ENCODE assay signal across 9 cellular contexts in the genomic region with DNA sequence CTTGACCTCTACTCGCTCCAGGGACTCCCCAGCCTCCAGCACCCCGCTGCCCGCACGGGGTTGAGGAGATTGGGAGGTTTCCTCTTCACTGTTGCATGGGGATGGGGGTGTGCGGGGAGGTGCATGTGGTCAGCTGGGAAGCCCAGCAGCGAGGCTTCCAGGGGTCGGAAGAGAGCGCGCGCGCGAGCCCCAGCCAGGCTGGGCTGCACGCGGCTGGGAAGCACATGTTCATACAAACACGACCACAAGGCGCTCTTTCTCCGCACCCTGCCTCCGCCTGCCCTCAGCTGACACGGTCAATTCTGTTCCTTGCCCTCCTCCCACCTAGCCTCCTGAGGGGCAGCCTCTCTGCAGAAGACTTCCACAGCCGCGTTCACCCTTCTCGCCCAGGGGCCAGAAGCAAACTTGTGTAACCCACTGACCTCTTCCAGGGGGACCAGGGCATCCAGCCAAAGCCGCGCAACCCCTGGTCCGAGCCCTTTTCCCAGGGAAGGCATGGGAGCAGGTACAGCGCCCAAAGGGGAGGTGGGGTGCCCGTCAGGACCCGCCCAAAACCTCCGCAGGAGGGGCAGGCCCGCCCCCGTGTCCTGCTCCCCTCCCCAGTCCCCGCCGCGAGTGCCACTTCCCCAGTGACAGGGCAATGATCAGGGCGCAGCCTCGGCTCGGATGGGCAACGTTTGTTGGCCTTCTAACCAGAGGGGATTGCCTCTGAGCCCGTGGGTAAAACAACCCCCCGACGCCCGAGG. TPM values are rescaled to one million over a fixed set of nuclear protein-coding genes. Genes with fewer than 3 reads are reported as not detected.
DNase-seq lines count a peak whose midpoint lies in the region; ATAC-seq and TF ChIP-seq lines count a peak whose summit lies in the region.
"Had no signal": no experiment of that assay in that cellular context is flagged by ENCODE, and none has a peak within 500 bp of the region (broad histone marks: within the 10 kb centered on the region; RNA-seq: fewer than 3 reads in every experiment).

No MANE protein-coding gene starts in this region.

- no peaks in the 10 kb centered on the region for H3F3A ChIP-seq in neural cell (ENCODE audit: insufficient read depth, low read length, poor library complexity, severe bottlenecking)

- H4K20me1 ChIP-seq in neural cell (ENCODE audit: insufficient read depth), result no peaks in the 10 kb centered on the region

- no peaks in the 10 kb centered on the region for H3K9me3 Mint-ChIP-seq in activated naive CD8-positive, alpha-beta T cell treated with anti-CD3 and anti-CD28 coated beads for 36 hours

- ATAC-seq in GM21619 (IDR thresholded peaks at IDR 0.05; ENCODE audit: unreplicated experiment) (no peak), HG03432 (IDR thresholded peaks at IDR 0.05; ENCODE audit: unreplicated experiment) (no peak)

- H3K9ac ChIP-seq in neural cell (ENCODE audit: low read length), result no peak overlapping the region

- TF ChIP-seq CTCF in AG09309 (IDR thresholded peaks at IDR 0.05; ENCODE audit: control insufficient read depth, insufficient read depth, low read depth, low read length, missing control alignments) (no peak), foreskin fibroblast (IDR thresholded peaks at IDR 0.05; ENCODE audit: low read depth, low read length) (no peak), neural cell (IDR thresholded peaks at IDR 0.05; ENCODE audit: poor library complexity, severe bottlenecking) (no peak)

- no peak for DNase-seq in AG09309 (ENCODE audit: low read depth)
- DNase-seq in NOMO-1 treated with dmso at 0.1 percent for 144 hours (lab: John Stamatoyannopoulos, UW; ENCODE audit: unreplicated experiment), result peak; percentile 23
- DNase-seq in foreskin fibroblast, result peak in 1 of 2 donors; percentile 68
- DNase-seq in stimulated activated CD4-positive, alpha-beta T cell treated with anti-CD3 and anti-CD28 coated beads, Interleukin-2, amount 100 ng/mL, for 24 hours, result no peak
- DNase-seq in activated naive CD8-positive, alpha-beta T cell treated with anti-CD3 and anti-CD28 coated beads for 36 hours, result no peak
- DNase-seq: DND-41 had no signal

- no peaks in the 10 kb centered on the region for H3K36me3 Mint-ChIP-seq in activated naive CD8-positive, alpha-beta T cell treated with anti-CD3 and anti-CD28 coated beads for 36 hours

- no peaks in the 10 kb centered on the region for H3K9me3 ChIP-seq in neural cell (ENCODE audit: low read length)

- H2AFZ ChIP-seq in neural cell (ENCODE audit: low read depth, low read length), result no peak overlapping the region

- H3K79me2 ChIP-seq in neural cell (replicated peaks; ENCODE audit: insufficient read depth, low read length), result no peaks in the 10 kb centered on the region

- H3K4me3 Mint-ChIP-seq in activated naive CD8-positive, alpha-beta T cell treated with anti-CD3 and anti-CD28 coated beads for 36 hours, result no peak overlapping the region

- H3K27ac ChIP-seq in neural cell (ENCODE audit: low read length), result no peak overlapping the region

- peaks cover 43% of the 10 kb centered on the region for H3K27me3 Mint-ChIP-seq in activated naive CD8-positive, alpha-beta T cell treated with anti-CD3 and anti-CD28 coated beads for 36 hours

- TF ChIP-seq RAD21 in neural cell (conservative IDR thresholded peaks at IDR 0.05), result no peak

- H3K27me3 ChIP-seq in neural cell (ENCODE audit: insufficient read depth, low read depth, low read length), result peaks cover 41% of the 10 kb centered on the region

- no peak overlapping the region for H3K27ac Mint-ChIP-seq in activated naive CD8-positive, alpha-beta T cell treated with anti-CD3 and anti-CD28 coated beads for 36 hours

- H3K36me3 ChIP-seq in neural cell (ENCODE audit: insufficient read depth, low read length), result no peaks in the 10 kb centered on the region

- TF ChIP-seq EP300 in neural cell (conservative IDR thresholded peaks at IDR 0.05; ENCODE audit: poor library complexity, severe bottlenecking), result no peak

- H3K4me1 Mint-ChIP-seq in activated naive CD8-positive, alpha-beta T cell treated with anti-CD3 and anti-CD28 coated beads for 36 hours, result peaks cover 2% of the 10 kb centered on the region

- H3K4me2 ChIP-seq in neural cell (ENCODE audit: low read length), result no peak overlapping the region

- no peaks in the 10 kb centered on the region for H3K9me2 ChIP-seq in neural cell (ENCODE audit: insufficient read depth, low read length)

- H3K4me3 ChIP-seq in AG09309 (ENCODE audit: control insufficient read depth, low read depth, low read length) (peak overlapping the region; percentile 46), foreskin fibroblast (ENCODE audit: low read depth in 1 of 2, low read length in 2 of 2) (peak overlapping the region; percentile 36 to 51), neural cell (ENCODE audit: low read length) (peak overlapping the region; percentile 61)

TF ChIP-seq in neural cell, 6 proteins besides CTCF, POLR2A, EP300 and RAD21:
- TF ChIP-seq MXI1 (conservative IDR thresholded peaks at IDR 0.05; ENCODE audit: poor library complexity, severe bottlenecking) (no peak), EZH2 (IDR thresholded peaks at IDR 0.05; ENCODE audit: borderline replicate concordance, insufficient read depth, low read length, poor library complexity, severe bottlenecking) (no peak), TAF1 (IDR thresholded peaks at IDR 0.05; ENCODE audit: low read depth) (no peak), POLR2AphosphoS5 (IDR thresholded peaks at IDR 0.05) (no peak), SMC3 (conservative IDR thresholded peaks at IDR 0.05; ENCODE audit: poor library complexity) (no peak)
- TF ChIP-seq, protein P1, sequence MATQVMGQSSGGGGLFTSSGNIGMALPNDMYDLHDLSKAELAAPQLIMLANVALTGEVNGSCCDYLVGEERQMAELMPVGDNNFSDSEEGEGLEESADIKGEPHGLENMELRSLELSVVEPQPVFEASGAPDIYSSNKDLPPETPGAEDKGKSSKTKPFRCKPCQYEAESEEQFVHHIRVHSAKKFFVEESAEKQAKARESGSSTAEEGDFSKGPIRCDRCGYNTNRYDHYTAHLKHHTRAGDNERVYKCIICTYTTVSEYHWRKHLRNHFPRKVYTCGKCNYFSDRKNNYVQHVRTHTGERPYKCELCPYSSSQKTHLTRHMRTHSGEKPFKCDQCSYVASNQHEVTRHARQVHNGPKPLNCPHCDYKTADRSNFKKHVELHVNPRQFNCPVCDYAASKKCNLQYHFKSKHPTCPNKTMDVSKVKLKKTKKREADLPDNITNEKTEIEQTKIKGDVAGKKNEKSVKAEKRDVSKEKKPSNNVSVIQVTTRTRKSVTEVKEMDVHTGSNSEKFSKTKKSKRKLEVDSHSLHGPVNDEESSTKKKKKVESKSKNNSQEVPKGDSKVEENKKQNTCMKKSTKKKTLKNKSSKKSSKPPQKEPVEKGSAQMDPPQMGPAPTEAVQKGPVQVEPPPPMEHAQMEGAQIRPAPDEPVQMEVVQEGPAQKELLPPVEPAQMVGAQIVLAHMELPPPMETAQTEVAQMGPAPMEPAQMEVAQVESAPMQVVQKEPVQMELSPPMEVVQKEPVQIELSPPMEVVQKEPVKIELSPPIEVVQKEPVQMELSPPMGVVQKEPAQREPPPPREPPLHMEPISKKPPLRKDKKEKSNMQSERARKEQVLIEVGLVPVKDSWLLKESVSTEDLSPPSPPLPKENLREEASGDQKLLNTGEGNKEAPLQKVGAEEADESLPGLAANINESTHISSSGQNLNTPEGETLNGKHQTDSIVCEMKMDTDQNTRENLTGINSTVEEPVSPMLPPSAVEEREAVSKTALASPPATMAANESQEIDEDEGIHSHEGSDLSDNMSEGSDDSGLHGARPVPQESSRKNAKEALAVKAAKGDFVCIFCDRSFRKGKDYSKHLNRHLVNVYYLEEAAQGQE (IDR thresholded peaks at IDR 0.05; ENCODE audit: borderline replicate concordance), result no peak
TF ChIP-seq in neural cell: peak in this region for 0.

RNA-seq across cellular contexts. Expression of a gene that starts 1.3 kb away (rescaled TPM):
- 0.19 and 1.1 TPM in 2 replicates for polyA plus RNA-seq in neural cell
- polyA minus RNA-seq in neural cell, result 0.35 and 0.73 TPM in 2 replicates
- not detected for total RNA-seq in activated naive CD8-positive, alpha-beta T cell treated with anti-CD3 and anti-CD28 coated beads for 36 hours
